In the genomic region with DNA sequence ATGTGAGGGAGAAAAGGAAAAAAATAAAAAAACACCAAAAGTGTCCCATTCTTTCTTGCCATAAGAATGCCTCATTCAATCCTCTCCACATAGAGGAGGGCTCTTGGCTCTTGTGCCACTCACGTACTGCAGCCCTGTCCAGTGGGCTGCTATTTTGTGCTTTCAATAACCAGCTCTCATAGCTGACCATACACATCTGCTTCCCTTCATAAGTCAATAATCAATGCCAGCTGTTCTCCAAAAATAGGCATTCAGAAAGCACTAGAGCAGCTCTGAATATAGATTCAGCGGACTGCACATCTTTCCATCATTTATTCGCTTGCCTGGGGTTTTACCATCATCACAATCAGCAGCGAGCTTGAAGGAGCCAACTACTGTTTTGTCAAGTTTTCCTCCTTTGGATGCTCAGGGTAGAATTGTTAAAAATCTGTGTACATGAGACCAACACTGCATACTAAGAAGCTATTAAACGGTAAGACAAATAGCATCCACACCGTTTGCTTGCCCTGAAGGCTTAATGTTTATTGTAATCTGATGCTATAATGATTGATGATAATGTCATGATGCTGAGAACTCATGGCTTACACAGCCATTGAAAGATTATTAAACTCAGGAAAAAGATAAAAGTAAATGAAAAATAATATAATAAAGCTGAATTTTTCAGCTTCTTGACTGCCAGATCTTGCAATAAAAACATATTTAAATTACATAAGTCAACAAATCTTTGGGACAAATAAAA, we compare ENCODE assay signal across 19 cellular contexts.
DNase-seq lines count a peak whose midpoint lies in the region; ATAC-seq, FAIRE-seq and TF ChIP-seq lines count a peak whose summit lies in the region.
"Had no signal": no experiment of that assay in that cellular context is flagged by ENCODE, and none has a peak within 500 bp of the region (broad histone marks: within the 10 kb centered on the region; RNA-seq: fewer than 3 reads in every experiment).

No MANE protein-coding gene starts in this region.

- no peak overlapping the region for H3K9ac ChIP-seq in trophoblast cell (ENCODE audit: low read length)
- H3K9ac ChIP-seq in HepG2 (ENCODE audit: insufficient read depth, low read depth, low read length) = no peak overlapping the region

- CTCF ChIA-PET in HEK293 (lab: Yijun Ruan, JAX) = interaction anchor here (2.4 kb wide), 1 partner anchor 53 kb away, joined by 9 read pairs; no protein-coding TSS in a partner anchor
- CTCF ChIA-PET in HepG2 (lab: Yijun Ruan, JAX; ENCODE audit: low intra/inter-chr PET ratio, low total read pairs) = no interaction called here

- TF ChIP-seq POLR2A in HepG2 (IDR thresholded peaks at IDR 0.05; ENCODE audit: insufficient read depth in 1 of 2, low read depth in 2 of 2, low read length in 2 of 2) = no peak

- H3K79me2 ChIP-seq in trophoblast cell (ENCODE audit: control insufficient read depth, insufficient read depth, low read length, poor library complexity) (no peaks in the 10 kb centered on the region), HepG2 (ENCODE audit: insufficient read depth, low read length) (no peaks in the 10 kb centered on the region)

- TF ChIP-seq RAD21 in HepG2 (CRISPR knock-in tag; IDR thresholded peaks at IDR 0.05) = no peak

- H3K9me3 ChIP-seq in HEK293 (ENCODE audit: control insufficient read depth, insufficient read depth, low read depth, low read length) (no peaks in the 10 kb centered on the region), trophoblast cell (ENCODE audit: insufficient read depth, low read depth, low read length) (no peaks in the 10 kb centered on the region), HepG2 (ENCODE audit: low read length) (no peaks in the 10 kb centered on the region)
- H3K9me3 ChIP-seq: neutrophil had no signal

- no TSS peak for BruUV-seq in HepG2 (replicated peaks; lab: Mats Ljungman, UMichigan)

- no CpG with 5 or more reads among the region's 6 CpGs for WGBS in trophoblast cell (ENCODE audit: extremely low coverage, insufficient coverage, insufficient read length)
- WGBS in HepG2 (ENCODE audit: low lambda C conversion rate) = 60% methylated on average over 6 of the region's 6 CpGs

- H3K79me1 ChIP-seq in trophoblast cell (ENCODE audit: low read length) = peaks cover 17% of the 10 kb centered on the region

- H3K4me2 ChIP-seq in trophoblast cell (ENCODE audit: low read length) (no peak overlapping the region), HepG2 (ENCODE audit: low read depth, low read length) (no peak overlapping the region)

- no peak overlapping the region for H2AFZ ChIP-seq in trophoblast cell (ENCODE audit: insufficient read depth, low read length, poor library complexity)
- H2AFZ ChIP-seq in HepG2 (ENCODE audit: low read length) = no peak overlapping the region

- intact Hi-C loops in HepG2 (cut with micrococcal nuclease; ENCODE audit: unreplicated experiment) = no loop called here

- peaks cover 66% of the 10 kb centered on the region for H3K4me1 ChIP-seq in HEK293 (ENCODE audit: control insufficient read depth, insufficient read depth, low read length)
- peaks cover 11 to 13% of the 10 kb centered on the region in 2 experiments for H3K4me1 ChIP-seq in trophoblast cell (ENCODE audit: control insufficient read depth in 1 of 2, insufficient read depth in 2 of 2, low read length in 2 of 2)
- H3K4me1 ChIP-seq in HepG2 (ENCODE audit: insufficient read depth, low read length) = peaks cover 20% of the 10 kb centered on the region

- H3K36me3 ChIP-seq in HEK293 (ENCODE audit: control insufficient read depth in 2 of 2, insufficient read depth in 1 of 2, low read length in 2 of 2) (no peaks in the 10 kb centered on the region; a peak in 1 of 3 replicates), bronchial epithelial cell (ENCODE audit: control insufficient read depth, insufficient read depth, low read length) (no peaks in the 10 kb centered on the region), trophoblast cell (ENCODE audit: control insufficient read depth in 1 of 2, insufficient read depth in 2 of 2, low read length in 2 of 2) (no peaks in the 10 kb centered on the region), HepG2 (replicated peaks in 1 of 2; ENCODE audit: control insufficient read depth in 1 of 2, insufficient read depth in 2 of 2, low read length in 2 of 2) (no peaks in the 10 kb centered on the region)
- H3K36me3 ChIP-seq: neutrophil had no signal

- DNase-seq in NCI-H748 (lab: John Stamatoyannopoulos, UW; ENCODE audit: unreplicated experiment) = peak; percentile 95
- peak; percentile 12 for DNase-seq in bronchial epithelial cell (ENCODE audit: low read depth)
- no peak for DNase-seq in trophoblast cell
- DNase-seq in HepG2 (ENCODE audit: low spot score) = no peak
- no peak for DNase-seq in KG1 (lab: John Stamatoyannopoulos, UW)
- DNase-seq: activated CD4-positive, alpha-beta T cell treated with anti-CD3 and anti-CD28 coated beads for 36 hours; activated naive CD8-positive, alpha-beta T cell treated with anti-CD3 and anti-CD28 coated beads for 36 hours; C1 segment of cervical spinal cord; DMS153; glutamatergic neuron; Karpas-422; midbrain; NCI-H187; NCI-H526; stimulated activated CD4-positive, alpha-beta T cell treated with anti-CD3 and anti-CD28 coated beads, Interleukin-1b, Interleukin-23, amount 100 ng/mL, for 48 hours had no signal

- no peak overlapping the region for H3K4ac ChIP-seq in trophoblast cell (ENCODE audit: low read depth, low read length)

- peak overlapping the region; percentile 30 for H2BK12ac ChIP-seq in trophoblast cell (ENCODE audit: low read length)

- no peak for FAIRE-seq in bronchial epithelial cell (lab: Jason Lieb, UNC)
- FAIRE-seq in HepG2 (lab: Jason Lieb, UNC) = no peak

- H2BK5ac ChIP-seq in trophoblast cell (ENCODE audit: low read depth, low read length, poor library complexity) = no peak overlapping the region

- H3K27ac ChIP-seq in HEK293 (ENCODE audit: extremely low read depth, low read depth, low read length) (no peak overlapping the region), trophoblast cell (ENCODE audit: low read depth, low read length) (no peak overlapping the region), HepG2 (ENCODE audit: extremely low read length, insufficient read depth, low read length) (no peak overlapping the region)
- H3K27ac ChIP-seq: neutrophil had no signal

- no peak for TF ChIP-seq EP300 in HepG2 (IDR thresholded peaks at IDR 0.05; ENCODE audit: low read depth in 2 of 2, low read length in 2 of 2)
- TF ChIP-seq EP300 in HepG2 (CRISPR knock-in tag; IDR thresholded peaks at IDR 0.05; ENCODE audit: borderline replicate concordance) = no peak

- H4K12ac ChIP-seq in trophoblast cell (ENCODE audit: low read depth, low read length) = no peak overlapping the region

- H4K91ac ChIP-seq in trophoblast cell (ENCODE audit: low read depth, low read length) = peak overlapping the region; percentile 55

- no peak for TF ChIP-seq CTCF in HEK293 (tag by site-specific recombination; IDR thresholded peaks at IDR 0.05)
- TF ChIP-seq CTCF in bronchial epithelial cell (IDR thresholded peaks at IDR 0.05; ENCODE audit: insufficient read depth, low read length, severe bottlenecking) = no peak
- TF ChIP-seq CTCF in HepG2 (CRISPR knock-in tag; IDR thresholded peaks at IDR 0.05) = no peak

- no peak overlapping the region for H3K18ac ChIP-seq in trophoblast cell (ENCODE audit: low read length)

- H3K4me3 ChIP-seq in HEK293 (ENCODE audit: low read depth, low read length) (no peak overlapping the region), bronchial epithelial cell (ENCODE audit: low read depth, low read length) (no peak overlapping the region), trophoblast cell (ENCODE audit: low read depth, low read length) (no peak overlapping the region), HepG2 (replicated peaks in 1 of 3; ENCODE audit: insufficient read depth in 1 of 3, low read depth in 2 of 3, low read length in 3 of 3) (no peak overlapping the region)

- no peak overlapping the region for H2BK120ac ChIP-seq in trophoblast cell (ENCODE audit: insufficient read depth, low read length, poor library complexity)

- H3K14ac ChIP-seq in trophoblast cell (ENCODE audit: low read length) = no peak overlapping the region

- in situ Hi-C loops in HepG2 (cut with HindIII; ENCODE audit: extremely low pct_ligation_motif_present, low pct_unique_long_range_greater_than_20kb) = no loop called here

- H4K20me1 ChIP-seq in HepG2 (ENCODE audit: insufficient read depth, low read length) = no peaks in the 10 kb centered on the region

- H2AK5ac ChIP-seq in trophoblast cell (ENCODE audit: low read length) = no peak overlapping the region

- POLR2A ChIA-PET in HEK293 (lab: Yijun Ruan, JAX) (no interaction called here), HepG2 (lab: Yijun Ruan, JAX) (no interaction called here)

- ATAC-seq in GM21619 (IDR thresholded peaks at IDR 0.05; ENCODE audit: unreplicated experiment) (no peak), HepG2 (no peak), HG02798 (IDR thresholded peaks at IDR 0.05; ENCODE audit: poor library complexity, unreplicated experiment) (no peak)
- ATAC-seq: activated CD4-positive, alpha-beta T cell treated with anti-CD3 and anti-CD28 coated beads for 36 hours had no signal

- no peak overlapping the region for H3K23ac ChIP-seq in trophoblast cell (ENCODE audit: low read length)

- no peak overlapping the region for H4K8ac ChIP-seq in trophoblast cell (ENCODE audit: low read depth, low read length)

- H3K27me3 ChIP-seq in bronchial epithelial cell (ENCODE audit: control insufficient read depth, insufficient read depth, low read length) (no peaks in the 10 kb centered on the region), trophoblast cell (ENCODE audit: insufficient read depth, low read length) (no peaks in the 10 kb centered on the region), HepG2 (ENCODE audit: control insufficient read depth in 1 of 2, insufficient read depth in 2 of 2, low read length in 2 of 2) (no peaks in the 10 kb centered on the region)
- H3K27me3 ChIP-seq: neutrophil had no signal

TF ChIP-seq in HEK293, 187 proteins besides CTCF, POLR2A, EP300 and RAD21 (continues in another document):
- no peak for TF ChIP-seq ZNF184 (tag by site-specific recombination; IDR thresholded peaks at IDR 0.05)
- peak; percentile 38; the same call in 1 of the 2 replicates for TF ChIP-seq BCL11B (tag by site-specific recombination; IDR thresholded peaks at IDR 0.05; ENCODE audit: low read depth)
- no peak for TF ChIP-seq SCRT1 (tag by site-specific recombination; IDR thresholded peaks at IDR 0.05; ENCODE audit: borderline replicate concordance)
- no peak for TF ChIP-seq ZNF48 (tag by site-specific recombination; IDR thresholded peaks at IDR 0.05)
- no peak for TF ChIP-seq ZNF174 (tag by site-specific recombination; IDR thresholded peaks at IDR 0.05)
- TF ChIP-seq FEZF1 (tag by site-specific recombination; IDR thresholded peaks at IDR 0.05) = peak; percentile 63

TF ChIP-seq in HepG2, 621 proteins besides CTCF, POLR2A, EP300 and RAD21 (continues in another document):
- no peak for TF ChIP-seq PAX8 (CRISPR knock-in tag; IDR thresholded peaks at IDR 0.05; ENCODE audit: borderline replicate concordance)
- no peak for TF ChIP-seq ZNF260 (CRISPR knock-in tag; IDR thresholded peaks at IDR 0.05; ENCODE audit: borderline replicate concordance, low read depth)
- no peak for TF ChIP-seq IKZF1 (IDR thresholded peaks at IDR 0.05)
- TF ChIP-seq GATAD2A (CRISPR knock-in tag; IDR thresholded peaks at IDR 0.05) = no peak
- no peak for TF ChIP-seq ZNF232 (CRISPR knock-in tag; IDR thresholded peaks at IDR 0.05; ENCODE audit: borderline replicate concordance)
- TF ChIP-seq BCL6 (CRISPR knock-in tag; IDR thresholded peaks at IDR 0.05) = no peak
- no peak for TF ChIP-seq ZNF616 (CRISPR knock-in tag; IDR thresholded peaks at IDR 0.05; ENCODE audit: low read depth)

Comparison
In these comparisons a context has a peak if more than half of its experiments do, and no peak if none do; other contexts are left out.
1. DNase-seq: peak in NCI-H748 (single experiment) and bronchial epithelial cell (single experiment); none in trophoblast cell (0 of 2), HepG2 (single experiment) and KG1 (single experiment).
2. Of the 63 proteins assayed by ChIP-seq in both HepG2 and HEK293: peak only in HepG2: none; only in HEK293: ZNF629; in both: none; in neither: 62.